In the genomic region with DNA sequence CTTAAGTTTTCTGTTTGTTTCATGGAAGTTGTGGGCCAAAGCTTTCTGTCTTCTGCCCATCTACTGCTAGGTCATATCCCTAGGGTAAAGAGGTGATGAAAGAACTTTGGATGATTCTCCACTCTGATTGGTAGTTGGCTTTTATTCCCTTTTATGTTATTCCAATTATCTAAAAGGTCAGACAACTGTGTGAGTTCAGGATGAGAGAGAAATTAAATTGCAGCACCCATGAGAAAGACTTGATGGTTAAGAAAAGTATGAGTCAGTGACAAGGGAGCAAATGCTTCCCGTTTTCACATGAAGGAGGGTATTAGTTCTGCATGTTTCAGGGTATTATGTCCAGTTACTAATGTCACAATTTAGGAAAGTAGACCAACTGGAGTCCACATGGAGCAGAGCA, we compare ENCODE assay signal across 15 cellular contexts.
"Had no signal": no experiment of that assay in that cellular context is flagged by ENCODE, and none has a peak within 500 bp of the region (broad histone marks: within the 10 kb centered on the region; RNA-seq: fewer than 3 reads in every experiment).

No MANE protein-coding gene starts in this region.

- ATAC-seq: lower lobe of right lung, right lobe of liver, T-cell had no signal

- H3K27me3 ChIP-seq: right lobe of liver, thyroid gland had no signal

- H3K4me3 ChIP-seq: lower lobe of right lung, prostate gland, right lobe of liver, thyroid gland had no signal

- DNase-seq: activated CD4-positive, CD25-positive, alpha-beta regulatory T cell treated with anti-CD3 and anti-CD28 coated beads, Interleukin-2, amount 50 U/mL, for 72 hours; activated naive CD4-positive, alpha-beta T cell; activated naive CD8-positive, alpha-beta T cell treated with anti-CD3 and anti-CD28 coated beads, Interleukin-2, amount 10 ng/mL, durations not matched to agents 7 days and 5 days; activated T-cell treated with anti-CD3 and anti-CD28 coated beads for 4 hours; anterior cingulate cortex; glutamatergic neuron; immature natural killer cell; lower lobe of right lung; right lobe of liver; stimulated activated CD4-positive, alpha-beta T cell treated with anti-CD3 and anti-CD28 coated beads, Interleukin-2, amount 100 ng/mL, for 24 hours; T-cell; T-helper 9 cell; thyroid gland had no signal

- H3K36me3 ChIP-seq: lower lobe of right lung, prostate gland, right lobe of liver, thyroid gland had no signal

- H3K9me3 ChIP-seq: lower lobe of right lung, prostate gland, right lobe of liver, thyroid gland had no signal

- H3K27ac ChIP-seq: epithelial cell of prostate, lower lobe of right lung, prostate gland, right lobe of liver, thyroid gland had no signal

- H3K4me1 ChIP-seq: lower lobe of right lung, prostate gland, right lobe of liver, thyroid gland had no signal
